19 cellular contexts compared by ENCODE assay signal in the genomic region with DNA sequence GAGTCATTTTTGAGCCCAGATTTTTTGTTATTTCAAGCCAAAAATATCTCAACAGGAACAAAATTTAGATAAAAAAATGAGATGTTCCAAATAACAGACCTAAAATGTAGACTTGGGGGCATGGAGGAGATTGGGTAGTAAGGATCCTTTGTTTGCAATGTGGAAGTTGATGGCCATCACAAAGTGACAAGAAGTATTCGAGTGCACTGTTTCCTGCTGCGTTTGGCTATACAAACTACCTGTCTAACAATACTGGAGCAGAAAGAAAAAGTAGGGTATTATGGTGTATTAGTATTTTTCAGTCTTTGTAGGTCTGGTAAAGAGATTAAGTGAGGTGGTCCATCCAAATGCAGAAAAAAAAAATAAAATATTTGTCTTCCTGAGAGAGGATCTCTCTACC.
A peak's percentile ranks its signal among the peaks of the same experiment; 100 is the strongest.
DNase-seq lines count a peak whose midpoint lies in the region; ATAC-seq and TF ChIP-seq lines count a peak whose summit lies in the region.
"Had no signal": no experiment of that assay in that cellular context is flagged by ENCODE, and none has a peak within 500 bp of the region (broad histone marks: within the 10 kb centered on the region; RNA-seq: fewer than 3 reads in every experiment).

No MANE protein-coding gene starts in this region.

- TF ChIP-seq POLR2A in tibial nerve (IDR thresholded peaks at IDR 0.05): no peak

- H3K4me1 Mint-ChIP-seq in GM23338: peaks cover 2% of the 10 kb centered on the region; the same call in 1 of the 3 replicates

- peak; percentile 17 for ATAC-seq in GM18870 (IDR thresholded peaks at IDR 0.05; ENCODE audit: unreplicated experiment)
- no peak for ATAC-seq in GM23338

- H3K14ac ChIP-seq in neuronal stem cell (ENCODE audit: low read length): no peak overlapping the region

- peaks cover under 1% of the 10 kb centered on the region; the same call in 1 of the 3 replicates for H3K36me3 Mint-ChIP-seq in GM23338 (ENCODE audit: low read depth)

- H3K9ac ChIP-seq in Karpas-422 (ENCODE audit: low read length) (peak overlapping the region; percentile 26), neuronal stem cell (ENCODE audit: low read depth, low read length, poor library complexity) (no peak overlapping the region)

- no peak overlapping the region for H3K27ac Mint-ChIP-seq in GM23338

- H3K36me3 ChIP-seq in GM23338 (ENCODE audit: insufficient read depth) (no peaks in the 10 kb centered on the region), Karpas-422 (ENCODE audit: insufficient read depth, low read length) (no peaks in the 10 kb centered on the region), neuronal stem cell (replicated peaks in 1 of 2; ENCODE audit: control insufficient read depth in 2 of 2, insufficient read depth in 2 of 2, low read length in 2 of 2) (no peaks in the 10 kb centered on the region), tibial nerve (no peaks in the 10 kb centered on the region)
- H3K36me3 ChIP-seq: BE2C, spleen had no signal

- H3K79me2 ChIP-seq in GM23338 (replicated peaks; ENCODE audit: insufficient read depth) (no peaks in the 10 kb centered on the region), Karpas-422 (ENCODE audit: low read length) (no peaks in the 10 kb centered on the region)

- WGBS in neuronal stem cell (ENCODE audit: extremely low coverage in 2 of 2, insufficient read length in 2 of 2, insufficient replicate concordance in 1 of 2), 2 donors: no CpG with 5 or more reads among the region's 2 CpGs
- 89 to 93% methylated on average over 2 of the region's 2 CpGs for WGBS in tibial nerve, 2 donors

- H3K18ac ChIP-seq in neuronal stem cell (ENCODE audit: low read length): no peak overlapping the region

- no peaks in the 10 kb centered on the region for H3K9me3 ChIP-seq in Karpas-422 (ENCODE audit: low read length)
- H3K9me3 ChIP-seq in neuronal stem cell (replicated peaks in 1 of 2; ENCODE audit: control insufficient read depth in 2 of 2, insufficient read depth in 1 of 2, low read depth in 1 of 2, low read length in 2 of 2): no peaks in the 10 kb centered on the region
- H3K9me3 ChIP-seq in tibial nerve: no peaks in the 10 kb centered on the region
- H3K9me3 ChIP-seq: BE2C, spleen had no signal

- no peak for DNase-seq in GM23338 (ENCODE audit: low spot score)
- no peak for DNase-seq in Karpas-422
- DNase-seq in neuronal stem cell (ENCODE audit: low spot score): no peak
- no peak for DNase-seq in RPMI8226
- DNase-seq in tibial nerve (ENCODE audit: low spot score in 2 of 2): no peak
- DNase-seq in KBM-7: no peak
- DNase-seq: activated CD8-positive, alpha-beta memory T cell treated with anti-CD3 and anti-CD28 coated beads for 24 hours; activated effector memory CD4-positive, alpha-beta T cell treated with Interleukin-2 at 50 U/mL for 16 hours; aorta; BE2C; DMS153; erythroblast; HCEC 1CT; IMR-90; kidney glomerular epithelial cell; NCI-H1105 treated with DMSO at 0.1 percent for 48 hours; substantia nigra had no signal

- H2AFZ ChIP-seq in GM23338 (peak overlapping the region; percentile 29; the same call in 1 of the 2 replicates), Karpas-422 (ENCODE audit: low read length) (no peak overlapping the region), neuronal stem cell (ENCODE audit: low read length) (peak overlapping the region; percentile 41)

- no peak for TF ChIP-seq EP300 in tibial nerve (IDR thresholded peaks at IDR 0.05)

- H3K9me2 ChIP-seq in GM23338 (ENCODE audit: insufficient read depth) (0 out of 2 replicates have a peak, but pooled peaks cover 5% of the 10 kb centered on the region), Karpas-422 (replicated peaks; ENCODE audit: insufficient read depth, low read length) (no peaks in the 10 kb centered on the region)

- H2BK5ac ChIP-seq in neuronal stem cell (ENCODE audit: low read length): no peak overlapping the region

- no peaks in the 10 kb centered on the region for H3F3A ChIP-seq in GM23338 (replicated peaks; ENCODE audit: low read depth)

- in situ Hi-C loops in KBM-7 (cut with MboI; ENCODE audit: low pct_unique_long_range_greater_than_20kb, low sequenced_read_pairs): no loop called here

- H4K91ac ChIP-seq in neuronal stem cell (ENCODE audit: low read depth, low read length, poor library complexity): no peak overlapping the region

- H3K79me1 ChIP-seq in neuronal stem cell (ENCODE audit: low read depth, low read length): no peaks in the 10 kb centered on the region

- H2AK5ac ChIP-seq in neuronal stem cell (ENCODE audit: low read depth, low read length): no peak overlapping the region

- H2BK15ac ChIP-seq in neuronal stem cell (ENCODE audit: low read length): no peak overlapping the region

- peaks cover 3% of the 10 kb centered on the region; the same call in 1 of the 3 replicates for H3K9me3 Mint-ChIP-seq in GM23338

- H3K27me3 ChIP-seq in GM23338 (ENCODE audit: insufficient read depth): no peaks in the 10 kb centered on the region
- no peaks in the 10 kb centered on the region for H3K27me3 ChIP-seq in Karpas-422 (ENCODE audit: low read length)
- no peaks in the 10 kb centered on the region for H3K27me3 ChIP-seq in neuronal stem cell (ENCODE audit: control insufficient read depth in 3 of 3, insufficient read depth in 3 of 3, low read depth in 1 of 3, low read length in 3 of 3)
- H3K27me3 ChIP-seq in tibial nerve: no peaks in the 10 kb centered on the region
- H3K27me3 ChIP-seq: BE2C, spleen had no signal

- H2BK120ac ChIP-seq in neuronal stem cell (ENCODE audit: low read depth, low read length): no peak overlapping the region

- no peak overlapping the region for H3K23ac ChIP-seq in neuronal stem cell (ENCODE audit: low read depth, low read length, poor library complexity)

- H3K27me3 Mint-ChIP-seq in GM23338 (ENCODE audit: insufficient read depth, low read depth, poor library complexity): no peaks in the 10 kb centered on the region

- H3K4me1 ChIP-seq in GM23338 (ENCODE audit: insufficient read depth) (no peaks in the 10 kb centered on the region), Karpas-422 (ENCODE audit: low read length) (peaks cover 20% of the 10 kb centered on the region), neuronal stem cell (ENCODE audit: control insufficient read depth in 2 of 2, insufficient read depth in 1 of 2, low read depth in 1 of 2, low read length in 2 of 2) (no peaks in the 10 kb centered on the region), tibial nerve (peaks cover 0 to 6% (median 2%) of the 10 kb centered on the region in 4 donors)
- H3K4me1 ChIP-seq: BE2C had no signal

- H3K4me3 ChIP-seq in GM23338 (no peak overlapping the region), Karpas-422 (ENCODE audit: low read length) (0 out of 2 replicates have a peak overlapping the region, but pooled peaks have one; percentile 18), neuronal stem cell (ENCODE audit: low read length in 2 of 2) (no peak overlapping the region), tibial nerve (no peak overlapping the region)
- H3K4me3 ChIP-seq: spleen had no signal

- H4K20me1 ChIP-seq in GM23338 (replicated peaks; ENCODE audit: insufficient read depth): no peaks in the 10 kb centered on the region
- H4K20me1 ChIP-seq in Karpas-422 (ENCODE audit: insufficient read depth, low read depth, low read length): no peaks in the 10 kb centered on the region

- H2BK12ac ChIP-seq in neuronal stem cell (ENCODE audit: low read length): no peak overlapping the region

- no peak overlapping the region for H4K8ac ChIP-seq in neuronal stem cell (ENCODE audit: low read depth, low read length)

- H3K27ac ChIP-seq in GM23338 (ENCODE audit: low read depth) (no peak overlapping the region), Karpas-422 (ENCODE audit: low read length) (no peak overlapping the region), neuronal stem cell (replicated peaks; ENCODE audit: low read length) (no peak overlapping the region), tibial nerve (no peak overlapping the region)

- TF ChIP-seq CTCF in GM23338 (conservative IDR thresholded peaks at IDR 0.05; ENCODE audit: low read depth in 2 of 2) (no peak), tibial nerve (IDR thresholded peaks at IDR 0.05) (no peak)

- H3K4me3 Mint-ChIP-seq in GM23338: no peak overlapping the region

- H3K4me2 ChIP-seq in GM23338 (no peak overlapping the region), Karpas-422 (ENCODE audit: low read depth, low read length, poor library complexity, severe bottlenecking) (peak overlapping the region; percentile 36), neuronal stem cell (ENCODE audit: insufficient read depth, low read length, poor library complexity, severe bottlenecking) (no peak overlapping the region)

- H3K4ac ChIP-seq in neuronal stem cell (ENCODE audit: low read length): no peak overlapping the region

TF ChIP-seq in GM23338, 12 proteins besides CTCF, POLR2A, EP300 and RAD21:
- TF ChIP-seq REST (IDR thresholded peaks at IDR 0.05; ENCODE audit: unreplicated experiment): no peak
- no peak for TF ChIP-seq STAT1 (IDR thresholded peaks at IDR 0.05; ENCODE audit: unreplicated experiment)
- no peak for TF ChIP-seq JUNB (IDR thresholded peaks at IDR 0.05; ENCODE audit: unreplicated experiment)
- TF ChIP-seq EZH2 (IDR thresholded peaks at IDR 0.05; ENCODE audit: low read depth, unreplicated experiment): no peak
